ENCODE assay signal across 13 cellular contexts in the genomic region with DNA sequence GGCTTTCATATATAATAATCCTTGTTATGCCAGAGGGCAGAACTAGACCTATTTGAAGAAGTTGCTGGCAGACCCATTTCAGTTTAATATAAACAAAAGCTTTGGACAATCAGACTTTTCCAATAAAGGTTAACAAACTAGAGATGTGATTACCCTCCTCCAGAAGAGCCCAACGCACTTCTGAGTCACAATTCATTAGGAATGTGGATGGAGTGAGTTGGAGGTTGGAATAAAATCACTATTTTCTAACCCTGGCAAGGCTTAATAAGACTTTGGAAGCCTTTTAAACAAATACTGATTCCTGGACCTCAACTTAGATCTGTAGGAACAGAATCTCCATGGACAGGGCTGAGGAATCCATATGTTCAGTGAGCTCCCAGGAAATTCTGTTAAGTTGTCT.
"Had no signal": no experiment of that assay in that cellular context is flagged by ENCODE, and none has a peak within 500 bp of the region (broad histone marks: within the 10 kb centered on the region; RNA-seq: fewer than 3 reads in every experiment).

No MANE protein-coding gene starts in this region.

- H3K9me3 ChIP-seq: ovary, tibial artery, uterus had no signal

- H3K36me3 ChIP-seq: ovary, tibial artery, uterus had no signal

- H3K27ac ChIP-seq: epithelial cell of prostate, ovary, tibial artery, uterus had no signal

- H3K27me3 ChIP-seq: ovary, tibial artery, uterus had no signal

- ATAC-seq: stimulated activated memory B cell treated with anti-CD40 and anti-IgM and Interleukin-4, amounts not matched to agents 10 μg/mL and 1 μg/mL and 100 μg/mL, for 72 hours had no signal

- DNase-seq: activated B cell treated with CpG ODN at 0.5 μM for 24 hours; activated CD4-positive, alpha-beta T cell treated with anti-CD3 and anti-CD28 coated beads, Interleukin-2, amount 10 ng/mL, durations not matched to agents 24 days and 14 days; activated CD8-positive, alpha-beta memory T cell treated with anti-CD3 and anti-CD28 coated beads, Interleukin-2, amount 50 U/mL, for 48 hours; activated gamma-delta T cell treated with Interleukin-2 at 50 U/mL for 16 hours; activated naive CD8-positive, alpha-beta T cell treated with anti-CD3 and anti-CD28 coated beads for 36 hours; islet precursor cell; ovary; T-helper 2 cell; tibial artery; uterus had no signal

- H3K4me1 ChIP-seq: uterus had no signal

- H3K4me3 ChIP-seq: lung, ovary, tibial artery, uterus had no signal
